In the genomic region with DNA sequence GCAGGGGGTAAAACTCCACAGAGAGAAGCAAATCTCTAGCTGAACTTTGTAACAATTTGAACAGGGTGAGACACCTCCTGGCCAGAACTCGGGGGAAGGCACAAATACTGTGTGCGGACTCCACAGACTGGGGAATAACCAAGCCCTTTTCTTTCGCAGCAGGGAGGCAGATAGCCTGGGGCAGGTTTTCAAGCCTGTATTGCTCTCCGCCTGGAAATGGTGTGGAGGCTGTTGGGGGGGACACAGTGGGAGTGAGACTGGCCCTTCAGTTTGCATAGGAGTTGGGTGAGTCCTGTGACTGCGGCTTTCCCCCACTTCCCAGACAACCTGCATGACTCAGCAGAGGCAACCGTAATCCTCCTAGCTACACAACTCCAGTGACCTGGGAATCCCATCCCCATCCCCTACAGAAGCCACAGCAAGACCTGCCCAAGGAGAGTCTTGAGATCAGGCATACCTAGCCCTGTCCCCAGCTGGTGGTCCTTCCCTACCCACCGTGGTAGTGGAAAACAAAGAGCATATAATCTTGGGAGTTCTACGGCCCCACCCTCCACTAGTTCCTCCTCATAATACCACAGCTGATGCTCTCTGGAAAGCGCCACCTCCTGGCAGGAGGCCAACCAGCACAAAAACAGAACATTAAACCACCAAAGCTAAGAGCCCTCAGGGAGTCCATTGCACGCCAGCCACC, we compare ENCODE assay signal across 14 cellular contexts. TPM values are rescaled to one million over a fixed set of nuclear protein-coding genes. Genes with fewer than 3 reads are reported as not detected.
A peak's percentile ranks its signal among the peaks of the same experiment; 100 is the strongest.
DNase-seq lines count a peak whose midpoint lies in the region; ATAC-seq, FAIRE-seq and TF ChIP-seq lines count a peak whose summit lies in the region.
"Had no signal": no experiment of that assay in that cellular context is flagged by ENCODE, and none has a peak within 500 bp of the region (broad histone marks: within the 10 kb centered on the region; RNA-seq: fewer than 3 reads in every experiment).

No MANE protein-coding gene starts in this region.

- H3K23me2 ChIP-seq in H9 (ENCODE audit: insufficient read length, low read depth, low read length, poor library complexity, severe bottlenecking): no peaks in the 10 kb centered on the region

- H2BK120ac ChIP-seq in H9 (ENCODE audit: low read depth, low read length, poor library complexity, severe bottlenecking): no peak overlapping the region

- no peak overlapping the region for H3K4me2 ChIP-seq in H9 (ENCODE audit: insufficient read depth, insufficient read length, low read length)

- FAIRE-seq in D721Med (lab: Jason Lieb, UNC): no peak

- H3K4me3 Mint-ChIP-seq in H9: no peak overlapping the region
- H3K4me3 Mint-ChIP-seq in stimulated activated effector memory CD8-positive, alpha-beta T cell treated with anti-CD3 and anti-CD28 coated beads, Interleukin-12 subunit alpha, Interleukin-12 subunit beta, amount 100 ng/mL, for 72 hours: no peak overlapping the region
- H3K4me3 Mint-ChIP-seq: activated B cell treated with CpG ODN at 0.5 μM for 24 hours had no signal

- H4K91ac ChIP-seq in H9 (ENCODE audit: insufficient read length, low read depth, low read length): no peak overlapping the region

- H3K9ac ChIP-seq in H9 (ENCODE audit: extremely low read depth, insufficient read length, low read length): no peak overlapping the region

- H3K4me1 Mint-ChIP-seq in H9: peaks cover 21 to 27% of the 10 kb centered on the region in 2 experiments
- H3K4me1 Mint-ChIP-seq in stimulated activated effector memory CD8-positive, alpha-beta T cell treated with anti-CD3 and anti-CD28 coated beads, Interleukin-12 subunit alpha, Interleukin-12 subunit beta, amount 100 ng/mL, for 72 hours: peaks cover 6% of the 10 kb centered on the region
- H3K4me1 Mint-ChIP-seq: activated B cell treated with CpG ODN at 0.5 μM for 24 hours had no signal

- no peak overlapping the region for H4K8ac ChIP-seq in H9 (replicated peaks; ENCODE audit: insufficient read length, low read depth, low read length)

- peak; percentile 51 for DNase-seq in BE2C
- peak; percentile 49 for DNase-seq in H9
- DNase-seq in SHP77 (lab: John Stamatoyannopoulos, UW): peak; percentile 29 to 46
- DNase-seq in iris pigment epithelial cell (ENCODE audit: low read depth): peak; percentile 10
- no peak for DNase-seq in stimulated activated effector memory CD8-positive, alpha-beta T cell treated with anti-CD3 and anti-CD28 coated beads, Interleukin-12 subunit alpha, Interleukin-12 subunit beta, amount 100 ng/mL, for 72 hours (ENCODE audit: low spot score in 2 of 2)
- DNase-seq in inferior parietal cortex (ENCODE audit: extremely low spot score): no peak
- no peak for DNase-seq in D721Med (ENCODE audit: insufficient read length, low spot score)
- DNase-seq: activated B cell treated with CpG ODN at 0.5 μM for 24 hours, NCI-H510A treated with DMSO at 0.1 percent for 48 hours, sigmoid colon, stomach had no signal

- H3K79me2 ChIP-seq in H9 (ENCODE audit: insufficient read depth, low read length): no peaks in the 10 kb centered on the region

- no peaks in the 10 kb centered on the region for H3K27me3 Mint-ChIP-seq in H9 (ENCODE audit: low read depth)

- no peak overlapping the region for H3T11ph ChIP-seq in H9 (ENCODE audit: low read length)

- no peaks in the 10 kb centered on the region for H3K9me3 ChIP-seq in BE2C
- H3K9me3 ChIP-seq in H9 (ENCODE audit: control insufficient read depth, low read depth, low read length): no peaks in the 10 kb centered on the region
- H3K9me3 ChIP-seq: ascending aorta, sigmoid colon, stomach had no signal

- peaks cover 13 to 47% of the 10 kb centered on the region in 2 experiments for H3K9me3 Mint-ChIP-seq in H9
- H3K9me3 Mint-ChIP-seq in stimulated activated effector memory CD8-positive, alpha-beta T cell treated with anti-CD3 and anti-CD28 coated beads, Interleukin-12 subunit alpha, Interleukin-12 subunit beta, amount 100 ng/mL, for 72 hours: peaks cover 2% of the 10 kb centered on the region
- H3K9me3 Mint-ChIP-seq: activated B cell treated with CpG ODN at 0.5 μM for 24 hours had no signal

- H4K5ac ChIP-seq in H9 (ENCODE audit: insufficient read length, low read depth, low read length): no peak overlapping the region

- no peaks in the 10 kb centered on the region for H3K27me3 ChIP-seq in BE2C
- H3K27me3 ChIP-seq in H9 (ENCODE audit: insufficient read depth, low read length): no peaks in the 10 kb centered on the region
- H3K27me3 ChIP-seq: ascending aorta, sigmoid colon had no signal

- peak overlapping the region; percentile 39 for H3K18ac ChIP-seq in H9 (ENCODE audit: insufficient read length, low read depth, low read length)

- no peak overlapping the region for H2BK12ac ChIP-seq in H9 (ENCODE audit: insufficient read length, low read depth, low read length)

- H3K4me1 ChIP-seq in BE2C: no peaks in the 10 kb centered on the region
- H3K4me1 ChIP-seq in H9 (ENCODE audit: insufficient read depth, low read length): 0 out of 2 replicates have a peak, but pooled peaks cover 3% of the 10 kb centered on the region
- H3K4me1 ChIP-seq: ascending aorta, sigmoid colon, stomach had no signal

- H3K36me3 Mint-ChIP-seq in H9 (ENCODE audit: insufficient read depth in 1 of 3, low read depth in 3 of 3): peaks cover 0 to 8% (median 7%) of the 10 kb centered on the region in 3 experiments; a peak in 4 of 7 replicates
- no peaks in the 10 kb centered on the region for H3K36me3 Mint-ChIP-seq in stimulated activated effector memory CD8-positive, alpha-beta T cell treated with anti-CD3 and anti-CD28 coated beads, Interleukin-12 subunit alpha, Interleukin-12 subunit beta, amount 100 ng/mL, for 72 hours

- TF ChIP-seq CTCF in BE2C (IDR thresholded peaks at IDR 0.05; ENCODE audit: low read depth, low read length) (peak; percentile 32), H9 (conservative IDR thresholded peaks at IDR 0.05) (peak; percentile 71), D721Med (IDR thresholded peaks at IDR 0.05; ENCODE audit: insufficient read depth, missing control alignments) (no peak)

- peak overlapping the region in 2 of 3 experiments; percentile 33 to 81; a peak in 4 of 7 replicates for H3K27ac Mint-ChIP-seq in H9
- no peak overlapping the region for H3K27ac Mint-ChIP-seq in stimulated activated effector memory CD8-positive, alpha-beta T cell treated with anti-CD3 and anti-CD28 coated beads, Interleukin-12 subunit alpha, Interleukin-12 subunit beta, amount 100 ng/mL, for 72 hours
- H3K27ac Mint-ChIP-seq: activated B cell treated with CpG ODN at 0.5 μM for 24 hours had no signal

- ATAC-seq in stimulated activated effector memory CD8-positive, alpha-beta T cell treated with anti-CD3 and anti-CD28 coated beads, Interleukin-12 subunit alpha, Interleukin-12 subunit beta, amount 100 ng/mL, for 72 hours: no peak
- ATAC-seq in GM18867 (IDR thresholded peaks at IDR 0.05; ENCODE audit: unreplicated experiment): no peak

- H2AFZ ChIP-seq in H9 (ENCODE audit: low read length): peak overlapping the region; percentile 3

- H2AK5ac ChIP-seq in H9 (ENCODE audit: insufficient read length, low read length): no peak overlapping the region

- H3K4ac ChIP-seq in H9 (ENCODE audit: low read depth, low read length): no peak overlapping the region; the same call in 1 of the 2 replicates

- H2BK5ac ChIP-seq in H9 (ENCODE audit: insufficient read length, low read length): no peak overlapping the region

- H3K27ac ChIP-seq in H9 (ENCODE audit: insufficient read length, low read depth, low read length): no peak overlapping the region
- H3K27ac ChIP-seq: ascending aorta, C4-2B, sigmoid colon, stomach had no signal

- H4K20me1 ChIP-seq in H9 (ENCODE audit: control insufficient read depth, insufficient read depth, insufficient read length): no peaks in the 10 kb centered on the region

- H3K36me3 ChIP-seq in BE2C: no peaks in the 10 kb centered on the region
- H3K36me3 ChIP-seq: ascending aorta, sigmoid colon, stomach had no signal

- no peak overlapping the region for H3K56ac ChIP-seq in H9 (ENCODE audit: insufficient read length, low read depth, low read length)

- H3K4me3 ChIP-seq in BE2C (ENCODE audit: low read depth, low read length): no peak overlapping the region
- H3K4me3 ChIP-seq: ascending aorta, sigmoid colon, stomach had no signal

- 0 out of 2 replicates have a peak overlapping the region, but pooled peaks have one; percentile 31 for H3K14ac ChIP-seq in H9 (ENCODE audit: insufficient read depth, low read length)

- H2BK20ac ChIP-seq in H9 (ENCODE audit: low read depth, low read length, poor library complexity, severe bottlenecking): no peak overlapping the region

- no peak overlapping the region for H3K23ac ChIP-seq in H9 (ENCODE audit: insufficient read length, low read depth, low read length)

- no CpG with 5 or more reads among the region's 10 CpGs for WGBS in H9 (ENCODE audit: extremely low coverage, insufficient read length, low lambda C conversion rate)

- no peaks in the 10 kb centered on the region for H3K79me1 ChIP-seq in H9 (ENCODE audit: insufficient read depth, low read depth, low read length, poor library complexity, severe bottlenecking)

- H2BK15ac ChIP-seq in H9 (ENCODE audit: low read depth, low read length): no peak overlapping the region

RNA-seq across cellular contexts. Expression of a gene that starts 12.9 kb away (rescaled TPM):
- not detected for polyA plus RNA-seq in BE2C (2012; ENCODE audit: insufficient read depth, insufficient read length, low read depth)
- not detected in 2 replicates for total RNA-seq in H9 (2021)
- total RNA-seq: activated B cell treated with CpG ODN at 0.5 μM for 24 hours, ascending aorta had no signal

Comparison
In these comparisons a context has a peak if more than half of its experiments do, and no peak if none do; other contexts are left out.
1. DNase-seq: peak in BE2C (single experiment), H9 (single experiment), SHP77 (2 of 2) and iris pigment epithelial cell (single experiment); none in stimulated activated effector memory CD8-positive, alpha-beta T cell treated with anti-CD3 and anti-CD28 coated beads, Interleukin-12 subunit alpha, Interleukin-12 subunit beta, amount 100 ng/mL, for 72 hours (0 of 2), inferior parietal cortex (single experiment) and D721Med (single experiment).